Comparison of ENCODE assay signal across 8 cellular contexts in genomic region chr2:15591373-15591691, GRCh38. TPM values are rescaled to one million over a fixed set of nuclear protein-coding genes. Genes with fewer than 3 reads are reported as not detected.
DNase-seq lines count a peak whose midpoint lies in the region; ATAC-seq and TF ChIP-seq lines count a peak whose summit lies in the region.

No MANE protein-coding gene starts in this region.

- H3K4me3 ChIP-seq in BLaER1 (peak overlapping the region; percentile 98), Loucy (ENCODE audit: low read length, poor library complexity, severe bottlenecking) (peak overlapping the region; percentile 85), dorsolateral prefrontal cortex (peak overlapping the region; percentile 60 to 99 (median 92))

- H3K27ac Mint-ChIP-seq in natural killer cell treated with Interleukin-12 subunit alpha and Interleukin-12 subunit beta and Interleukin-15 and Interleukin-18, amount 100 ng/mL, for 72 hours, result peak overlapping the region; percentile 85 to 98

- DNase-seq in dorsolateral prefrontal cortex (no peak), occipital lobe (lab: John Stamatoyannopoulos, UW) (no peak), LoVo (ENCODE audit: low spot score) (no peak), NCI-H446 treated with DMSO at 0.1 percent for 48 hours (lab: John Stamatoyannopoulos, UW) (no peak)
- DNase-seq in natural killer cell treated with Interleukin-12 subunit alpha and Interleukin-12 subunit beta and Interleukin-15 and Interleukin-18, amount 100 ng/mL, for 72 hours (ENCODE audit: low spot score), result no peak

- no peaks in the 10 kb centered on the region for H3K27me3 Mint-ChIP-seq in natural killer cell treated with Interleukin-12 subunit alpha and Interleukin-12 subunit beta and Interleukin-15 and Interleukin-18, amount 100 ng/mL, for 72 hours

- H3K9me2 ChIP-seq in Loucy (replicated peaks; ENCODE audit: low read depth, low read length), result no peaks in the 10 kb centered on the region

- H3K4me1 Mint-ChIP-seq in natural killer cell treated with Interleukin-12 subunit alpha and Interleukin-12 subunit beta and Interleukin-15 and Interleukin-18, amount 100 ng/mL, for 72 hours (ENCODE audit: low read depth in 2 of 2), result peaks cover 16 to 18% of the 10 kb centered on the region in 2 donors

- H3K9me3 Mint-ChIP-seq in natural killer cell treated with Interleukin-12 subunit alpha and Interleukin-12 subunit beta and Interleukin-15 and Interleukin-18, amount 100 ng/mL, for 72 hours, result no peaks in the 10 kb centered on the region

- no peaks in the 10 kb centered on the region for H3K9me3 ChIP-seq in BLaER1
- H3K9me3 ChIP-seq in Loucy (ENCODE audit: insufficient read depth, low read depth, low read length), result no peaks in the 10 kb centered on the region

- no peak for ATAC-seq in natural killer cell treated with Interleukin-12 subunit alpha and Interleukin-12 subunit beta and Interleukin-15 and Interleukin-18, amount 100 ng/mL, for 72 hours
- ATAC-seq in HG03432 (IDR thresholded peaks at IDR 0.05; ENCODE audit: unreplicated experiment), result no peak

- TF ChIP-seq CTCF in Loucy (conservative IDR thresholded peaks at IDR 0.05; ENCODE audit: low read length), result no peak
- TF ChIP-seq CTCF in dorsolateral prefrontal cortex (IDR thresholded peaks at IDR 0.05 in 54 of 56, conservative IDR thresholded peaks at IDR 0.05 in 2 of 56; ENCODE audit: low read depth in 1 of 56, partially characterized antibody in 56 of 56), result no peak

- H3F3A ChIP-seq in Loucy (ENCODE audit: low read depth), result no peaks in the 10 kb centered on the region

- H3K27me3 ChIP-seq in BLaER1 (no peaks in the 10 kb centered on the region), Loucy (ENCODE audit: insufficient read depth, low read length, poor library complexity, severe bottlenecking) (no peaks in the 10 kb centered on the region), dorsolateral prefrontal cortex (no peaks in the 10 kb centered on the region)

- H3K27ac ChIP-seq in BLaER1, result peak overlapping the region; percentile 95
- H3K27ac ChIP-seq in dorsolateral prefrontal cortex, result peak overlapping the region in 58 of 59 donors; percentile 71 to 97 (median 91)

- peaks cover 20% of the 10 kb centered on the region for H3K36me3 ChIP-seq in BLaER1
- peaks cover 13% of the 10 kb centered on the region; the same call in 1 of the 2 replicates for H3K36me3 ChIP-seq in Loucy (ENCODE audit: insufficient read depth, low read length)

- peak overlapping the region; percentile 98 for H2AFZ ChIP-seq in Loucy (ENCODE audit: low read length)

- H3K4me1 ChIP-seq in BLaER1 (peaks cover 20% of the 10 kb centered on the region), Loucy (ENCODE audit: insufficient read depth, low read length, poor library complexity, severe bottlenecking) (peaks cover 27% of the 10 kb centered on the region)

- peaks cover 8% of the 10 kb centered on the region for H3K36me3 Mint-ChIP-seq in natural killer cell treated with Interleukin-12 subunit alpha and Interleukin-12 subunit beta and Interleukin-15 and Interleukin-18, amount 100 ng/mL, for 72 hours

- H3K4me3 Mint-ChIP-seq in natural killer cell treated with Interleukin-12 subunit alpha and Interleukin-12 subunit beta and Interleukin-15 and Interleukin-18, amount 100 ng/mL, for 72 hours, result peak overlapping the region; percentile 95

- peak overlapping the region; percentile 97 for H3K9ac ChIP-seq in BLaER1
- peak overlapping the region; percentile 87 for H3K9ac ChIP-seq in Loucy (ENCODE audit: low read depth, low read length, poor library complexity, severe bottlenecking)

- H3K4me2 ChIP-seq in BLaER1, result peak overlapping the region; percentile 80
- H3K4me2 ChIP-seq in Loucy (ENCODE audit: low read depth, low read length, poor library complexity, severe bottlenecking), result peak overlapping the region; percentile 70

- H4K20me1 ChIP-seq in BLaER1 (peaks cover 36% of the 10 kb centered on the region), Loucy (ENCODE audit: insufficient read depth, low read length, poor library complexity, severe bottlenecking) (peaks cover 18% of the 10 kb centered on the region)

- H3K79me2 ChIP-seq in Loucy (ENCODE audit: insufficient read depth, low read length), result peaks cover 51% of the 10 kb centered on the region

- intact Hi-C loops in dorsolateral prefrontal cortex (cut with DNase I), result loop anchor here in 1 of 2 donors (1.0 kb wide), 1 partner anchor 30 kb away; the partner anchor contains the start of gene NBAS

RNA-seq across cellular contexts. Expression of gene DDX1, which starts 0.3 kb away (rescaled TPM):
- total RNA-seq in dorsolateral prefrontal cortex (100 to 1,000 TPM in 92 of 120 experiments, 10 to 100 TPM in 28; 55.0 to 151 (median 117) TPM), occipital lobe (99.7 TPM)
- total RNA-seq in natural killer cell treated with Interleukin-12 subunit alpha and Interleukin-12 subunit beta and Interleukin-15 and Interleukin-18, amount 100 ng/mL, for 72 hours, result 10 to 100 TPM; 89.2 to 91.6 TPM

RNA-seq across cellular contexts. Expression of gene NBAS, which starts 30.2 kb away (rescaled TPM):
- total RNA-seq in dorsolateral prefrontal cortex (10 to 100 TPM; 54.5 to 99.1 (median 74.0) TPM), occipital lobe (168 TPM)
- total RNA-seq in natural killer cell treated with Interleukin-12 subunit alpha and Interleukin-12 subunit beta and Interleukin-15 and Interleukin-18, amount 100 ng/mL, for 72 hours, result 10 to 100 TPM; 39.0 to 49.5 TPM
